ENCODE assay signal across 26 cellular contexts in the genomic region with DNA sequence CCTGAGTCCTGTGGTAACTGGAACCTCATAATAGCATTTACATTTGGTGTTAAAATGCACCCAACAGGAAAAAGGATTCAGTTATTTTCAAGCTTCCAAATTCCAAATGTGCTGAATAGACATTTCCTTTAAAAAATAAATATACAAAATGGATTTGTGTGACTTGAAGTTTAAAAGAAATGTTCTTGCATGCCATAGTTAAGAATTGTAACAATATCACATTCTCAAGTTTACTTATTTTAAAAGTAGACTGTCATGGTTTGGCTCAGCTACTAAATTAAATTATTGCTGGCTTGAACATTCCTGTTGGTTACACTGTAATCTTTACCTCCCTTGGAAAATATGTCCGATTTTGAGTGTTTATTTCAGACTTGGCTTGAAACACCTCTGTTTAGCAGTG. TPM values are rescaled to one million over a fixed set of nuclear protein-coding genes. Genes with fewer than 3 reads are reported as not detected.
A peak's percentile ranks its signal among the peaks of the same experiment; 100 is the strongest.
DNase-seq lines count a peak whose midpoint lies in the region; ATAC-seq, FAIRE-seq and TF ChIP-seq lines count a peak whose summit lies in the region.
"Had no signal": no experiment of that assay in that cellular context is flagged by ENCODE, and none has a peak within 500 bp of the region (broad histone marks: within the 10 kb centered on the region; RNA-seq: fewer than 3 reads in every experiment).

No MANE protein-coding gene starts in this region.

- FAIRE-seq in RCC 7860 (lab: Jason Lieb, UNC): peak; percentile 16
- FAIRE-seq: GM12891, GM19239, HTR-8/SVneo had no signal

- H3K36me3 Mint-ChIP-seq in nephron (ENCODE audit: low read depth): peaks cover 5% of the 10 kb centered on the region
- H3K36me3 Mint-ChIP-seq: CD14-positive monocyte; CD8-positive, alpha-beta memory T cell had no signal

- H3K4me3 Mint-ChIP-seq in nephron: no peak overlapping the region
- H3K4me3 Mint-ChIP-seq: CD14-positive monocyte; CD8-positive, alpha-beta memory T cell had no signal

- H3K27me3 Mint-ChIP-seq in nephron (ENCODE audit: low read depth): no peaks in the 10 kb centered on the region
- H3K27me3 Mint-ChIP-seq: CD8-positive, alpha-beta memory T cell had no signal

- peaks cover 22% of the 10 kb centered on the region for H3K4me1 Mint-ChIP-seq in nephron
- H3K4me1 Mint-ChIP-seq: CD8-positive, alpha-beta memory T cell had no signal

- no peak overlapping the region for H3K4me3 ChIP-seq in astrocyte of the spinal cord (ENCODE audit: low read depth, low read length)
- H3K4me3 ChIP-seq: SJSA1 had no signal

- in situ Hi-C loops in astrocyte of the spinal cord (cut with HindIII; ENCODE audit: low sequenced_read_pairs): no loop called here

- TF ChIP-seq CTCF in astrocyte of the spinal cord (IDR thresholded peaks at IDR 0.05; ENCODE audit: low read depth, low read length): no peak
- TF ChIP-seq CTCF in nephron (IDR thresholded peaks at IDR 0.05; ENCODE audit: unreplicated experiment in 3 of 3): no peak

- no peak for DNase-seq in RCC 7860 (ENCODE audit: low spot score)
- DNase-seq in astrocyte of the spinal cord (ENCODE audit: low read depth, low spot score): peak; percentile 19
- peak; percentile 43 for DNase-seq in fibroblast of gingiva (ENCODE audit: low read depth)
- no peak for DNase-seq in DMS 273 (lab: John Stamatoyannopoulos, UW; ENCODE audit: unreplicated experiment)
- no peak for DNase-seq in A172 (ENCODE audit: low spot score)
- DNase-seq: ACHN; BE2C; CD8-positive, alpha-beta memory T cell; DMS79 treated with DMSO at 0.1 percent for 48 hours; GF-D8; H7; MM.1S; NCI-H2029 treated with DMSO at 0.1 percent for 48 hours; NCI-H446 treated with DMSO at 0.1 percent for 48 hours; NCI-H526; NCI-H82; NK-92 treated with Interleukin-12 subunit alpha and Interleukin-12 subunit beta, amount 100 ng/mL, for 24 hours; PC-3 had no signal

- peaks cover 17% of the 10 kb centered on the region for H3K9me3 Mint-ChIP-seq in nephron
- H3K9me3 Mint-ChIP-seq: CD8-positive, alpha-beta memory T cell had no signal

- H3K27ac Mint-ChIP-seq in nephron: peak overlapping the region in 2 of 3 experiments; percentile 1 to 27
- H3K27ac Mint-ChIP-seq: CD8-positive, alpha-beta memory T cell had no signal

- no peak for ATAC-seq in GM21423 (IDR thresholded peaks at IDR 0.05; ENCODE audit: unreplicated experiment)
- ATAC-seq: PC-3, Right ventricle myocardium inferior had no signal

RNA-seq across cellular contexts. Expression of a gene that starts 31.5 kb away (rescaled TPM):
- total RNA-seq in A172 (2014; rRNA removed; shearing (Covaris generic)): 1.3 and 2.3 TPM in 2 replicates
- total RNA-seq: CD8-positive, alpha-beta memory T cell had no signal

Comparison
In these comparisons a context has a peak if more than half of its experiments do, and no peak if none do; other contexts are left out.
1. DNase-seq: peak in astrocyte of the spinal cord (single experiment) and fibroblast of gingiva (single experiment); none in RCC 7860 (single experiment), DMS 273 (single experiment) and A172 (single experiment).